ENCODE assay signal across 1 cellular context in the genomic region with DNA sequence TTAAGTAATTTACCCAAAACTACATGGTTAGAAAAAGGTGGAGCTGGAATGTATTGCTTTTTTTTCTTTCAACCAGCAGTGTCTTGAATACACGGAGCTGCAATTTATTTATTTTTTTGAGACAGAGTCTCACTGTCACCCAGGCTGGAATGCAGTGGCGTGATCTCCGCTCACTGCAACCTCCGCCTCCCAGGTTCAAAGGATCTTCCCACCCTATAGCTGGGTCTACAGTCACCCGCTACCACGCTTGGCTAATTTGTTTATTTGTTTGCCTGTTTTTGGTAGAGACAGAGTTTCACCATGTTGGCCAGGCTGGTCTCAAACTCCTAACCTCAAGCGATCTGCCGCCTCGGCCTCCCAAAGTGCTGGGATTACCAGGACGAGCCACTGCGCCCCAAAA.
A peak's percentile ranks its signal among the peaks of the same experiment; 100 is the strongest.
TF ChIP-seq lines count a peak whose summit lies in the region.
"Not testable (repeated sequence)": the region's sequence is repeated elsewhere in the genome, so short reads cannot be mapped to it uniquely, and the experiment has no call there.

No MANE protein-coding gene starts in this region.

TF ChIP-seq in HepG2, 621 proteins besides CTCF, POLR2A, EP300 and RAD21:
- TF ChIP-seq FOXP1 (IDR thresholded peaks at IDR 0.05), result not testable (repeated sequence)
- TF ChIP-seq FOXP1 (CRISPR knock-in tag; IDR thresholded peaks at IDR 0.05) (0 out of 2 replicates have a peak, but pooled peaks have one; percentile 17), ZBTB38 (CRISPR knock-in tag; IDR thresholded peaks at IDR 0.05) (peak; percentile 75; the same call in 1 of the 2 replicates)
- TF ChIP-seq, protein P1, sequence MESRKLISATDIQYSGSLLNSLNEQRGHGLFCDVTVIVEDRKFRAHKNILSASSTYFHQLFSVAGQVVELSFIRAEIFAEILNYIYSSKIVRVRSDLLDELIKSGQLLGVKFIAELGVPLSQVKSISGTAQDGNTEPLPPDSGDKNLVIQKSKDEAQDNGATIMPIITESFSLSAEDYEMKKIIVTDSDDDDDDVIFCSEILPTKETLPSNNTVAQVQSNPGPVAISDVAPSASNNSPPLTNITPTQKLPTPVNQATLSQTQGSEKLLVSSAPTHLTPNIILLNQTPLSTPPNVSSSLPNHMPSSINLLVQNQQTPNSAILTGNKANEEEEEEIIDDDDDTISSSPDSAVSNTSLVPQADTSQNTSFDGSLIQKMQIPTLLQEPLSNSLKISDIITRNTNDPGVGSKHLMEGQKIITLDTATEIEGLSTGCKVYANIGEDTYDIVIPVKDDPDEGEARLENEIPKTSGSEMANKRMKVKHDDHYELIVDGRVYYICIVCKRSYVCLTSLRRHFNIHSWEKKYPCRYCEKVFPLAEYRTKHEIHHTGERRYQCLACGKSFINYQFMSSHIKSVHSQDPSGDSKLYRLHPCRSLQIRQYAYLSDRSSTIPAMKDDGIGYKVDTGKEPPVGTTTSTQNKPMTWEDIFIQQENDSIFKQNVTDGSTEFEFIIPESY (CRISPR knock-in tag; IDR thresholded peaks at IDR 0.05), result peak; percentile 81; the same call in 1 of the 2 replicates
